ENCODE assay signal across 15 cellular contexts in the genomic region with DNA sequence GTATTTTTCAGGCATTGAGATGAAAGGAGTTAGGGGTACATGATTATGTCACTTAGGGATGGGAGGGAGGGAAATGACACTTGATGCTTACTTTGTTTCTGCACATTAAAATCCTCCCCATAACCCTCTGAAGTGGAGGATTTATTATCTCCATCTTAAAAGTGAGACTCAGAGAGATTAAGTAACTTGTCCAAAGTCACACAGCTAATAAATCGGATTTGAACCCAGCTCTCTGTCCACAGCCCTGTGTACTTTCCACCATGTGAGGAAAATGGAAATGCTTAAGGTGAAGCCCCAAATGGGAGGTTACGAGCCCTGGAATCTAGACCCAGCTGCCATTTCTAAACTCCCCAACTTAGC. TPM values are rescaled to one million over a fixed set of nuclear protein-coding genes. Genes with fewer than 3 reads are reported as not detected.
DNase-seq lines count a peak whose midpoint lies in the region; ATAC-seq, FAIRE-seq and TF ChIP-seq lines count a peak whose summit lies in the region.
"Had no signal": no experiment of that assay in that cellular context is flagged by ENCODE, and none has a peak within 500 bp of the region (broad histone marks: within the 10 kb centered on the region; RNA-seq: fewer than 3 reads in every experiment).

No MANE protein-coding gene starts in this region.

- H3K4me1 ChIP-seq in ES-I3 (ENCODE audit: insufficient read depth, low read length), result peaks cover 59% of the 10 kb centered on the region
- H3K4me1 ChIP-seq in K562 (replicated peaks in 1 of 2; ENCODE audit: control insufficient read depth in 2 of 2, insufficient read depth in 2 of 2, low read length in 2 of 2), result peaks cover 56 to 58% of the 10 kb centered on the region in 2 experiments
- H3K4me1 ChIP-seq in left lung, result peaks cover 57 to 80% of the 10 kb centered on the region in 2 donors
- peaks cover 31 to 99% (median 76%) of the 10 kb centered on the region in 6 donors for H3K4me1 ChIP-seq in spleen

- no peaks in the 10 kb centered on the region for H3K9me3 Mint-ChIP-seq in activated CD4-positive, alpha-beta memory T cell treated with anti-CD3 and anti-CD28 coated beads for 36 hours
- H3K9me3 Mint-ChIP-seq: naive B cell had no signal

- WGBS in K562 (ENCODE audit: insufficient coverage, low coverage, missing lambda C conversion rate), result 58% methylated on average over 2 of the region's 2 CpGs
- 42 to 82% (median 61%) methylated on average over 2 of the region's 2 CpGs for WGBS in spleen, 5 donors

- H3K79me2 ChIP-seq in K562 (ENCODE audit: control insufficient read depth, insufficient read depth, low read length), result peaks cover 98% of the 10 kb centered on the region

- POLR2A ChIA-PET in K562 (lab: Yijun Ruan, JAX), result interaction anchor here (0.6 to 2.2 kb wide), 7 partner anchors 8 to 952 kb away, joined by 3 to 10 read pairs (median 3); partner anchors contain the start of gene HK1
- POLR2A ChIA-PET in activated CD4-positive, alpha-beta memory T cell treated with anti-CD3 and anti-CD28 coated beads for 36 hours (lab: Charles Lee), result interaction anchor here (1.6 kb wide), 1 partner anchor 18 kb away, joined by 6 read pairs; no protein-coding TSS in a partner anchor

- no TSS peak for BruUV-seq in K562 (replicated peaks; lab: Mats Ljungman, UMichigan)

- H3K4me3 ChIP-seq in K562, result no peak overlapping the region
- H3K4me3 ChIP-seq in left lung, result no peak overlapping the region
- no peak overlapping the region for H3K4me3 ChIP-seq in spleen

- H3K27ac Mint-ChIP-seq in activated CD4-positive, alpha-beta memory T cell treated with anti-CD3 and anti-CD28 coated beads for 36 hours, result no peak overlapping the region

- in situ Hi-C loops in K562 (cut with MboI), result no loop called here

- no peak for FAIRE-seq in K562 (lab: Jason Lieb, UNC)
- FAIRE-seq: GM12892 had no signal

- TF ChIP-seq EP300 in K562 (IDR thresholded peaks at IDR 0.05; ENCODE audit: low read length), result no peak

- no peak for TF ChIP-seq RAD21 in K562 (CRISPR knock-in tag; conservative IDR thresholded peaks at IDR 0.05 in 1 of 2, IDR thresholded peaks at IDR 0.05 in 1 of 2)

- TF ChIP-seq POLR2A in K562 (conservative IDR thresholded peaks at IDR 0.05) (no peak), spleen (IDR thresholded peaks at IDR 0.05) (no peak)

- no peak overlapping the region for H2AFZ ChIP-seq in K562 (ENCODE audit: low read depth, low read length)

- no peaks in the 10 kb centered on the region for H3K9me1 ChIP-seq in K562 (ENCODE audit: control insufficient read depth, insufficient read depth, low read length)

- peaks cover 49% of the 10 kb centered on the region for H4K20me1 ChIP-seq in K562 (replicated peaks; ENCODE audit: control insufficient read depth, insufficient read depth, low read length)

- DNase-seq in K562 (ENCODE audit: extremely low read depth in 1 of 4, low spot score in 3 of 4), result no peak
- DNase-seq in left lung, result no peak
- no peak for DNase-seq in spleen
- no peak for DNase-seq in NCI-H2196 (lab: John Stamatoyannopoulos, UW; ENCODE audit: unreplicated experiment)
- DNase-seq in activated CD4-positive, alpha-beta T cell treated with anti-CD3 and anti-CD28 coated beads for 4 hours, result no peak
- no peak for DNase-seq in activated CD4-positive, alpha-beta memory T cell treated with anti-CD3 and anti-CD28 coated beads for 36 hours
- DNase-seq: activated CD4-positive, CD25-positive, alpha-beta regulatory T cell treated with anti-CD3 and anti-CD28 coated beads, Interleukin-2, amount 50 U/mL, for 72 hours; activated gamma-delta T cell; naive B cell; NCI-H748 treated with DMSO at 0.1 percent for 48 hours; stimulated activated CD4-positive, alpha-beta T cell treated with anti-CD3 and anti-CD28 coated beads, Interleukin-4, amount 100 ng/mL, for 4 hours had no signal

- H3K4me2 ChIP-seq in K562 (ENCODE audit: insufficient read depth, low read length), result peak overlapping the region; percentile 14; the same call in 1 of the 2 replicates

- no peaks in the 10 kb centered on the region for H3K9me3 ChIP-seq in ES-I3 (ENCODE audit: control insufficient read depth, insufficient read depth, low read length)
- H3K9me3 ChIP-seq in K562 (replicated peaks; ENCODE audit: control insufficient read depth, insufficient read depth, low read depth, low read length), result no peaks in the 10 kb centered on the region
- no peaks in the 10 kb centered on the region for H3K9me3 ChIP-seq in left lung
- no peaks in the 10 kb centered on the region for H3K9me3 ChIP-seq in spleen

- no peak overlapping the region for H3K4me3 Mint-ChIP-seq in activated CD4-positive, alpha-beta memory T cell treated with anti-CD3 and anti-CD28 coated beads for 36 hours
- H3K4me3 Mint-ChIP-seq: naive B cell had no signal

- peaks cover 64% of the 10 kb centered on the region for H3K4me1 Mint-ChIP-seq in activated CD4-positive, alpha-beta memory T cell treated with anti-CD3 and anti-CD28 coated beads for 36 hours (ENCODE audit: low read depth)

- H3K27me3 ChIP-seq in K562 (ENCODE audit: control insufficient read depth in 2 of 2, insufficient read depth in 2 of 2, low read length in 2 of 2) (no peaks in the 10 kb centered on the region), left lung (no peaks in the 10 kb centered on the region), spleen (replicated peaks in 1 of 7) (no peaks in the 10 kb centered on the region)

- peak overlapping the region; percentile 11; the same call in 1 of the 2 replicates for H3K9ac ChIP-seq in ES-I3 (ENCODE audit: low read depth, low read length)
- peak overlapping the region in 1 of 2 experiments; percentile 8; a peak in 1 of 4 replicates for H3K9ac ChIP-seq in K562 (ENCODE audit: insufficient read depth in 1 of 2, low read depth in 2 of 2, low read length in 2 of 2)

- CTCF ChIA-PET in K562 (lab: Yijun Ruan, JAX; ENCODE audit: low intra/inter-chr PET ratio), result no interaction called here
- CTCF ChIA-PET in activated CD4-positive, alpha-beta memory T cell treated with anti-CD3 and anti-CD28 coated beads for 36 hours (lab: Charles Lee), result no interaction called here

- H3K27me3 Mint-ChIP-seq in activated CD4-positive, alpha-beta memory T cell treated with anti-CD3 and anti-CD28 coated beads for 36 hours, result no peaks in the 10 kb centered on the region
- H3K27me3 Mint-ChIP-seq: naive B cell had no signal

- ATAC-seq in K562 (no peak), left lung (no peak), HG02759 (IDR thresholded peaks at IDR 0.05; ENCODE audit: unreplicated experiment) (no peak)
- ATAC-seq: SK-N-SH treated with all-trans-retinoic acid at 6 μM for 48 hours had no signal

- H3K36me3 ChIP-seq in ES-I3 (ENCODE audit: insufficient read depth, low read length) (no peaks in the 10 kb centered on the region), K562 (ENCODE audit: control insufficient read depth, insufficient read depth, low read length) (peaks cover 59% of the 10 kb centered on the region), left lung (peaks cover 0 to 8% of the 10 kb centered on the region in 2 donors), spleen (peaks cover 0 to 13% (median 2%) of the 10 kb centered on the region in 6 donors)

- H3K36me3 Mint-ChIP-seq in activated CD4-positive, alpha-beta memory T cell treated with anti-CD3 and anti-CD28 coated beads for 36 hours, result peaks cover 1% of the 10 kb centered on the region
- H3K36me3 Mint-ChIP-seq: naive B cell had no signal

- TF ChIP-seq CTCF in K562 (IDR thresholded peaks at IDR 0.05 in 2 of 3, conservative IDR thresholded peaks at IDR 0.05 in 1 of 3; ENCODE audit: insufficient read depth in 2 of 3, low read depth in 1 of 3, low read length in 3 of 3), result no peak
- TF ChIP-seq CTCF in left lung (IDR thresholded peaks at IDR 0.05), result no peak
- no peak for TF ChIP-seq CTCF in spleen (IDR thresholded peaks at IDR 0.05 in 8 of 11, conservative IDR thresholded peaks at IDR 0.05 in 3 of 11)

- H3K27ac ChIP-seq in K562 (ENCODE audit: extremely low read depth, low read depth, low read length) (no peak overlapping the region), left lung (peak overlapping the region; percentile 58 to 82), spleen (peak overlapping the region in 6 of 8 donors; percentile 17 to 83 (median 68))

- intact Hi-C loops in K562 (cut with micrococcal nuclease) (no loop called here), left lung (cut with DNase I) (no loop called here), spleen (cut with DNase I; ENCODE audit: low total_unique reads) (no loop called here)
- intact Hi-C loops in activated CD4-positive, alpha-beta memory T cell treated with anti-CD3 and anti-CD28 coated beads for 36 hours (cut with micrococcal nuclease), result no loop called here

TF ChIP-seq in K562, 482 proteins besides CTCF, POLR2A, EP300 and RAD21 (continues in another document):
- TF ChIP-seq KDM4B (IDR thresholded peaks at IDR 0.05; ENCODE audit: borderline replicate concordance in 2 of 2, low read depth in 1 of 2) (no peak), HMG20B (CRISPR knock-in tag; IDR thresholded peaks at IDR 0.05) (no peak), ZNF282 (CRISPR knock-in tag; IDR thresholded peaks at IDR 0.05) (no peak), ZFP36 (IDR thresholded peaks at IDR 0.05; ENCODE audit: low read depth, low read length, partially characterized antibody) (peak; percentile 70), BCOR (IDR thresholded peaks at IDR 0.05) (peak; percentile 69; the same call in 1 of the 2 replicates), ADNP (tag; IDR thresholded peaks at IDR 0.05) (peak; percentile 68), WHSC1 (IDR thresholded peaks at IDR 0.05; ENCODE audit: low read length) (no peak)

RNA-seq across cellular contexts. Expression of gene HK1, which starts 58.6 kb away (rescaled TPM):
- total RNA-seq in K562 (2011; cell fraction: chromatin; rRNA removed; ENCODE audit: low replicate concordance), result 146 and 195 TPM in 2 replicates
- total RNA-seq in K562 (2011; cell fraction: nucleolus; rRNA removed), result 104 and 109 TPM in 2 replicates
- total RNA-seq in K562 (2011; cell fraction: nucleoplasm; rRNA removed), result 111 and 114 TPM in 2 replicates
- total RNA-seq in K562 (2014; rRNA removed), result 309 and 365 TPM in 2 replicates
- total RNA-seq in K562 (2014; rRNA removed; fragmentation: Illumina TruSeq; extraction: Trizol), result 193 and 203 TPM in 2 replicates
- total RNA-seq in K562 (2015; rRNA removed; fragmentation: Illumina TruSeq; extraction: Trizol), result 186 and 188 TPM in 2 replicates
- 369 and 422 TPM in 2 replicates for total RNA-seq in K562 (2021)
- 133 and 176 TPM in 2 replicates for polyA plus RNA-seq in K562 (2011; rRNA removed)
- 163 and 167 TPM in 2 replicates for polyA plus RNA-seq in K562 (2011; cell fraction: cytosol; rRNA removed)
- 84.0 and 115 TPM in 2 replicates for polyA plus RNA-seq in K562 (2011; cell fraction: nucleus; rRNA removed)
- 265 and 370 TPM in 2 replicates for polyA plus RNA-seq in K562 (2012)
- 423 and 444 TPM in 2 replicates for polyA plus RNA-seq in K562 (2014; fragmentation: Illumina TruSeq; extraction: Trizol)
- 10 to 100 TPM; 29.2 to 34.6 TPM for polyA plus RNA-seq in K562 (2014; fragmentation: Nextera tagmentation; extraction: Ambion mirVana)
- 239 and 256 TPM in 2 replicates for polyA plus RNA-seq in K562 (2014; rRNA removed)
- polyA minus RNA-seq in K562 (2011; rRNA and poly(A)+ RNA removed), result 362 and 462 TPM in 2 replicates
- 160 and 170 TPM in 2 replicates for polyA minus RNA-seq in K562 (2011; cell fraction: cytosol; rRNA and poly(A)+ RNA removed)
- polyA minus RNA-seq in K562 (2011; cell fraction: nucleus; rRNA and poly(A)+ RNA removed), result 46.6 and 67.3 TPM in 2 replicates
- total RNA-seq in left lung, result 100 to 1,000 TPM in 1 of 2 donors, 10 to 100 TPM in 1; 88.8 to 126 TPM
- total RNA-seq in spleen, result 100 to 1,000 TPM in 1 of 7 donors, 10 to 100 TPM in 6; 59.3 to 108 (median 81.0) TPM
- polyA plus RNA-seq in spleen, result 10 to 100 TPM; 19.0 to 32.5 (median 19.1) TPM
- 100 to 1,000 TPM; 213 to 220 TPM for total RNA-seq in activated CD4-positive, alpha-beta memory T cell treated with anti-CD3 and anti-CD28 coated beads for 36 hours
